Comparison of ENCODE assay signal across 33 cellular contexts in the genomic region with DNA sequence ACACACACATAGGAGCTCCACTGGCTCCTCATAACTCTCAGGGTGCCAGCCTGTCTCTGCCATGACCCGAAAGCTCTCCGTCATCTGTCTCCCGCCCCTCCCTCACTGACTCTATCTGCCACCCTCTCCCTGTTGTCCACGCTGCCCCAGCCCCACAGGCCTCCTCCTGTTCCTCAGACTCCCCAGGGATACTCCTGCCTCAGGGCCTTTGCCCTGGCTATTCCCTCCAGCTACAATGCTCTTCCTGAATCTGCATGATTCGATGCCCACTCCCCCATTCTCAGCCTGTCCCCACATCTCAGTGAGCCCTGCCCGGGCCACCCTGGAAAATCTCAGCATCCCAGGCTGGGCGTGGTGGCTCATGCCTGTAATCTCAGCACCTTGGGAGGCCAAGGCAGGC.
"Had no signal": no experiment of that assay in that cellular context is flagged by ENCODE, and none has a peak within 500 bp of the region (broad histone marks: within the 10 kb centered on the region; RNA-seq: fewer than 3 reads in every experiment).

No MANE protein-coding gene starts in this region.

- H3K4me3 ChIP-seq: body of pancreas, esophagus squamous epithelium, gastroesophageal sphincter had no signal

- H3K9me3 Mint-ChIP-seq: activated CD4-positive, alpha-beta memory T cell treated with anti-CD3 and anti-CD28 coated beads for 36 hours; activated CD4-positive, alpha-beta T cell treated with anti-CD3 and anti-CD28 coated beads, Interleukin-2, amount 10 ng/mL, durations not matched to agents 24 days and 14 days; activated T-helper 1 cell treated with anti-CD3 and anti-CD28 coated beads, Interleukin-12 subunit alpha, Interleukin-12 subunit beta, Interleukin-2, Interleukin-4 antibody, amounts not matched to agents 30 ng/mL and 10 ng/mL and 1 ng/mL, durations not matched to agents 14 hours and 24 hours and 36 hours; activated T-helper 2 cell treated with anti-CD3 and anti-CD28 coated beads, Interferon-gamma antibody, Interleukin-2, Interleukin-4, amounts not matched to agents 10 μg/mL and 5 μg/mL and 100 μg/mL, durations not matched to agents 14 hours and 24 hours and 36 hours; effector memory CD8-positive, alpha-beta T cell; T-helper 2 cell treated with Interferon-gamma antibody and Interleukin-4, amounts not matched to agents 5 μg/mL and 100 μg/mL, for 36 hours had no signal

- H3K36me3 Mint-ChIP-seq: activated CD4-positive, alpha-beta memory T cell treated with anti-CD3 and anti-CD28 coated beads for 36 hours; activated CD8-positive, alpha-beta memory T cell treated with anti-CD3 and anti-CD28 coated beads, Interleukin-2, amount 10 ng/mL, durations not matched to agents 7 days and 5 days; activated naive CD8-positive, alpha-beta T cell had no signal

- H3K27me3 ChIP-seq: body of pancreas, esophagus squamous epithelium, gastroesophageal sphincter had no signal

- H3K27ac ChIP-seq: body of pancreas, esophagus squamous epithelium, gastroesophageal sphincter had no signal

- H3K9me3 ChIP-seq: body of pancreas, esophagus squamous epithelium, gastroesophageal sphincter had no signal

- FAIRE-seq: colon had no signal

- DNase-seq: activated CD4-positive, alpha-beta memory T cell treated with anti-CD3 and anti-CD28 coated beads for 36 hours; activated CD4-positive, alpha-beta T cell treated with anti-CD3 and anti-CD28 coated beads for 36 hours; activated CD4-positive, alpha-beta T cell treated with anti-CD3 and anti-CD28 coated beads, Interleukin-2, amount 10 ng/mL, durations not matched to agents 24 days and 14 days; activated CD4-positive, CD25-positive, alpha-beta regulatory T cell; activated CD4-positive, CD25-positive, alpha-beta regulatory T cell treated with anti-CD3 and anti-CD28 coated beads, Interleukin-2, amount 50 U/mL, for 72 hours; activated CD8-positive, alpha-beta memory T cell treated with anti-CD3 and anti-CD28 coated beads, Interleukin-2, amount 10 ng/mL, durations not matched to agents 7 days and 5 days; activated CD8-positive, alpha-beta memory T cell treated with anti-CD3 and anti-CD28 coated beads, Interleukin-2, amount 50 U/mL, for 4 hours; activated CD8-positive, alpha-beta T cell treated with anti-CD3 and anti-CD28 coated beads, Interleukin-2, amount 10 ng/mL, durations not matched to agents 7 days and 5 days; activated gamma-delta T cell; activated naive CD4-positive, alpha-beta T cell treated with anti-CD3 and anti-CD28 coated beads, Interleukin-2, amount 50 U/mL, for 16 hours; activated naive CD4-positive, alpha-beta T cell treated with Interleukin-2 at 50 U/mL for 16 hours; activated T-cell treated with anti-CD3 and anti-CD28 coated beads, Interleukin-2, amount 50 U/mL, for 1 hour; activated T-cell treated with anti-CD3 and anti-CD28 coated beads, Interleukin-2, amount 50 U/mL, for 48 hours; amniotic stem cell; anterior cingulate cortex; body of pancreas; caudate nucleus; cortex of kidney; dermis blood vessel endothelial cell; effector CD4-positive, alpha-beta T cell; effector memory CD8-positive, alpha-beta T cell; erythroblast; esophagus squamous epithelium; foreskin melanocyte; T-helper 1 cell; T-helper 17 cell; T1000 had no signal

- ATAC-seq: activated CD4-positive, alpha-beta T cell treated with anti-CD3 and anti-CD28 coated beads for 36 hours; activated CD8-positive, alpha-beta memory T cell treated with anti-CD3 and anti-CD28 coated beads, Interleukin-2, amount 10 ng/mL, durations not matched to agents 7 days and 5 days; activated CD8-positive, alpha-beta T cell treated with anti-CD3 and anti-CD28 coated beads, Interleukin-2, amount 10 ng/mL, durations not matched to agents 7 days and 5 days; body of pancreas; effector memory CD8-positive, alpha-beta T cell; gastroesophageal sphincter; T-helper 17 cell had no signal

- H3K36me3 ChIP-seq: esophagus squamous epithelium, gastroesophageal sphincter had no signal

- H3K4me3 Mint-ChIP-seq: activated CD4-positive, alpha-beta memory T cell treated with anti-CD3 and anti-CD28 coated beads for 36 hours; activated CD4-positive, alpha-beta T cell treated with anti-CD3 and anti-CD28 coated beads for 36 hours; activated CD4-positive, alpha-beta T cell treated with anti-CD3 and anti-CD28 coated beads, Interleukin-2, amount 10 ng/mL, durations not matched to agents 24 days and 14 days; activated CD8-positive, alpha-beta memory T cell treated with anti-CD3 and anti-CD28 coated beads, Interleukin-2, amount 10 ng/mL, durations not matched to agents 7 days and 5 days; activated CD8-positive, alpha-beta T cell treated with anti-CD3 and anti-CD28 coated beads, Interleukin-2, amount 10 ng/mL, durations not matched to agents 7 days and 5 days; activated naive CD8-positive, alpha-beta T cell; activated T-helper 1 cell treated with anti-CD3 and anti-CD28 coated beads, Interleukin-12 subunit alpha, Interleukin-12 subunit beta, Interleukin-2, Interleukin-4 antibody, amounts not matched to agents 30 ng/mL and 10 ng/mL and 1 ng/mL, durations not matched to agents 14 hours and 24 hours and 36 hours; effector memory CD8-positive, alpha-beta T cell; T-helper 17 cell; T-helper 2 cell treated with Interferon-gamma antibody and Interleukin-4, amounts not matched to agents 5 μg/mL and 100 μg/mL, for 36 hours had no signal

- H3K4me1 Mint-ChIP-seq: activated CD4-positive, alpha-beta T cell treated with anti-CD3 and anti-CD28 coated beads for 36 hours; activated CD8-positive, alpha-beta memory T cell treated with anti-CD3 and anti-CD28 coated beads, Interleukin-2, amount 10 ng/mL, durations not matched to agents 7 days and 5 days had no signal

- H3K27ac Mint-ChIP-seq: activated CD4-positive, alpha-beta memory T cell treated with anti-CD3 and anti-CD28 coated beads for 36 hours; activated CD4-positive, alpha-beta T cell treated with anti-CD3 and anti-CD28 coated beads for 36 hours; activated CD4-positive, alpha-beta T cell treated with anti-CD3 and anti-CD28 coated beads, Interleukin-2, amount 10 ng/mL, durations not matched to agents 24 days and 14 days; activated CD8-positive, alpha-beta memory T cell treated with anti-CD3 and anti-CD28 coated beads, Interleukin-2, amount 10 ng/mL, durations not matched to agents 7 days and 5 days; activated CD8-positive, alpha-beta T cell treated with anti-CD3 and anti-CD28 coated beads, Interleukin-2, amount 10 ng/mL, durations not matched to agents 7 days and 5 days; activated naive CD8-positive, alpha-beta T cell; activated T-helper 1 cell treated with anti-CD3 and anti-CD28 coated beads, Interleukin-12 subunit alpha, Interleukin-12 subunit beta, Interleukin-2, Interleukin-4 antibody, amounts not matched to agents 30 ng/mL and 10 ng/mL and 1 ng/mL, durations not matched to agents 14 hours and 24 hours and 36 hours; activated T-helper 2 cell treated with anti-CD3 and anti-CD28 coated beads, Interferon-gamma antibody, Interleukin-2, Interleukin-4, amounts not matched to agents 10 μg/mL and 5 μg/mL and 100 μg/mL, durations not matched to agents 14 hours and 24 hours and 36 hours; effector memory CD8-positive, alpha-beta T cell; T-helper 17 cell; T-helper 2 cell treated with Interferon-gamma antibody and Interleukin-4, amounts not matched to agents 5 μg/mL and 100 μg/mL, for 36 hours had no signal

- H3K4me1 ChIP-seq: body of pancreas had no signal
